In the genomic region with DNA sequence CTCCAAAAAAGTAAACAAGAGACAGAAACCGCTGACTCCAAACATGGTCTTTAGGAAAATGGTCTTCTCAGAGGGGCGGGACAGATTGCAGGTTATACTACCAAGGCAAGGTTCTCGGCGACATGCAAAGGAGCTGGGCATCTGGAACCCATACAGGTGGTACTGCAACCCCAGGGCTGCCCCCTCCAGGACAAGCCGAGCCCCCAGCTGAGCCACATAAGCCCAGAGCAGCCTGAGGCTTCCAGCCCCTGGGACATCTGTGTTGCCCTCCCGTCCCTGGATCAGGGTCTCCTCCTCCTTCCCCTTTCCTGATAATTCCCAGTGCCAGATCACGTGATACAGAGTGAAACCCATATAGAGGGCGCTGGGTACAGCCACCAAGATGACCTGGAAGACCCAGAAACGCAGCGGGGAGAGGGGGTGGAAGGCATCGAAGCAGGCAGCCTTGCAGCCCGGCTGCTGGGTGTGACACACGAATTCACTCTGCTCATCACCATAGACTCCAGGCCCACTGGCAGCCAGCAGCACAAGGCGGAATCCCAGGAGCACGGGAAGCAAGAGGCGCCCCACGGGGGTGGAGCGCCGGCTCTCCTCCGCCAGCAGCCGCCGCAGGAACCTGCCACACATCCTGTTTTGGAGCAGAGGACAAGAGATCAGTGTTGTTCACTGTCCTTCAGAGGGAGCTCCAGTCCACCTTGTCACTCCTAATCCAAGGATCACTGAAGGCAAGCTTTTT, we compare ENCODE assay signal across 8 cellular contexts. TPM values are rescaled to one million over a fixed set of nuclear protein-coding genes. Genes with fewer than 3 reads are reported as not detected.
A peak's percentile ranks its signal among the peaks of the same experiment; 100 is the strongest.
DNase-seq lines count a peak whose midpoint lies in the region; ATAC-seq, FAIRE-seq and TF ChIP-seq lines count a peak whose summit lies in the region.

Gene GJC3, minus strand, starts transcription at position 627 of the 736 bp plus-strand sequence. Its CDS starts 0 bp downstream, at position 627.

- H3K9me3 ChIP-seq in PC-3 (ENCODE audit: low read length) = no peaks in the 10 kb centered on the region
- H3K9me3 ChIP-seq in pancreas = no peaks in the 10 kb centered on the region

- peak within 1 kb of the TSS; percentile 82 for H3K4me2 ChIP-seq in PC-3 (ENCODE audit: low read length)

- H3K79me2 ChIP-seq in PC-3 (ENCODE audit: low read length) = no peaks in the 10 kb centered on the region

- H3K27me3 ChIP-seq in PC-3 (ENCODE audit: low read length) (peaks cover 31% of the 10 kb centered on the region), pancreas (no peaks in the 10 kb centered on the region)

- no peaks in the 10 kb centered on the region for H3K36me3 ChIP-seq in PC-3 (ENCODE audit: low read depth, low read length)
- no peaks in the 10 kb centered on the region for H3K36me3 ChIP-seq in pancreas

- no peaks in the 10 kb centered on the region for H4K20me1 ChIP-seq in PC-3 (ENCODE audit: low read length)

- peaks cover 2% of the 10 kb centered on the region for H3K36me3 Mint-ChIP-seq in IgD-negative memory B cell
- no peaks in the 10 kb centered on the region for H3K36me3 Mint-ChIP-seq in activated naive CD4-positive, alpha-beta T cell treated with anti-CD3 and anti-CD28 coated beads, Interleukin-2, amount 50 U/mL, for 72 hours

- H2AFZ ChIP-seq in PC-3 (ENCODE audit: low read length) = peak within 1 kb of the TSS; percentile 87

- CTCF ChIA-PET in PC-3 (lab: Charles Lee) = interaction anchor here (0.5 to 1.0 kb wide), 3 partner anchors 10 to 65 kb away, joined by 3 to 4 read pairs (median 4); partner anchors contain the start of gene TRIM4

- TF ChIP-seq CTCF in PC-3 (conservative IDR thresholded peaks at IDR 0.05; ENCODE audit: low read depth, low read length) (peak; percentile 57), pancreas (IDR thresholded peaks at IDR 0.05) (no peak)

- H3K4me1 Mint-ChIP-seq in IgD-negative memory B cell = peaks cover 0 to 8% (median 4%) of the 10 kb centered on the region in 3 donors

- no peaks in the 10 kb centered on the region for H3K9me2 ChIP-seq in PC-3 (replicated peaks; ENCODE audit: low read length)

- H3F3A ChIP-seq in PC-3 (ENCODE audit: low read length, unreplicated experiment) = no peaks in the 10 kb centered on the region

- H3K9ac ChIP-seq in PC-3 (ENCODE audit: low read length) = no peak within 1 kb of the TSS

- H3K27ac ChIP-seq in PC-3 (ENCODE audit: low read length) (no peak within 1 kb of the TSS), pancreas (no peak within 1 kb of the TSS)

- DNase-seq in DMS 273 (lab: John Stamatoyannopoulos, UW; ENCODE audit: unreplicated experiment) (peak; percentile 82), PC-3 (peak; percentile 59), Right ventricle myocardium inferior (ENCODE audit: missing footprints) (peak; percentile 73), pancreas (peak in 5 of 6 donors; percentile 7 to 65 (median 19)), mesenteric fat pad (ENCODE audit: low spot score) (no peak)
- peak; percentile 46 to 57 for DNase-seq in activated naive CD4-positive, alpha-beta T cell treated with anti-CD3 and anti-CD28 coated beads, Interleukin-2, amount 50 U/mL, for 72 hours (ENCODE audit: low spot score in 2 of 2)

- H3K4me3 ChIP-seq in PC-3 (ENCODE audit: low read length) = peak within 1 kb of the TSS; percentile 56
- H3K4me3 ChIP-seq in pancreas = peak within 1 kb of the TSS in 1 of 4 donors; percentile 29

- intact Hi-C loops in PC-3 (cut with micrococcal nuclease) = loop anchor here (1.0 to 2.0 kb wide), 2 partner anchors 20 to 62 kb away; no protein-coding TSS in a partner anchor
- intact Hi-C loops in Right ventricle myocardium inferior (cut with DNase I) = loop anchor here (2.0 kb wide), 2 partner anchors 20 to 62 kb away; no protein-coding TSS in a partner anchor
- intact Hi-C loops in pancreas (cut with DNase I) = loop anchor here in 1 of 3 donors (10.0 kb wide), 2 partner anchors 56 to 126 kb away; no protein-coding TSS in a partner anchor

- peak within 1 kb of the TSS in 3 of 4 donors; percentile 26 to 59 (median 58) for H3K4me3 Mint-ChIP-seq in IgD-negative memory B cell

- no peaks in the 10 kb centered on the region for H3K9me3 Mint-ChIP-seq in IgD-negative memory B cell
- H3K9me3 Mint-ChIP-seq in activated naive CD4-positive, alpha-beta T cell treated with anti-CD3 and anti-CD28 coated beads, Interleukin-2, amount 50 U/mL, for 72 hours = no peaks in the 10 kb centered on the region

- POLR2A ChIA-PET in PC-3 (lab: Charles Lee; ENCODE audit: unreplicated experiment) = interaction anchor here (0.7 to 1.0 kb wide), 2 partner anchors 10 to 1402 kb away, joined by 3 read pairs; partner anchors contain the start of gene TRIM4

- ATAC-seq in PC-3 (peak; percentile 99), Right ventricle myocardium inferior (peak; percentile 89), pancreas (peak; percentile 60 to 93 (median 90)), GM21381 (IDR thresholded peaks at IDR 0.05; ENCODE audit: unreplicated experiment) (no peak)
- peak; percentile 94 to 96 for ATAC-seq in activated naive CD4-positive, alpha-beta T cell treated with anti-CD3 and anti-CD28 coated beads, Interleukin-2, amount 50 U/mL, for 72 hours

- no peak for FAIRE-seq in pancreas (lab: Jason Lieb, UNC)

- no TSS peak for BruUV-seq in PC-3 (replicated peaks; lab: Mats Ljungman, UMichigan)

- WGBS in pancreas, 2 donors = 35 to 40% methylated on average over 22 of the region's 22 CpGs

- H3K4me1 ChIP-seq in PC-3 (ENCODE audit: insufficient read depth, low read length) (no peaks in the 10 kb centered on the region; the same call in 1 of the 2 replicates), pancreas (no peaks in the 10 kb centered on the region)

- H3K27ac Mint-ChIP-seq in IgD-negative memory B cell = peak within 1 kb of the TSS in 1 of 3 donors; percentile 87
- peak within 1 kb of the TSS; percentile 47 to 61 for H3K27ac Mint-ChIP-seq in activated naive CD4-positive, alpha-beta T cell treated with anti-CD3 and anti-CD28 coated beads, Interleukin-2, amount 50 U/mL, for 72 hours

- peaks cover 21% of the 10 kb centered on the region for H3K27me3 Mint-ChIP-seq in IgD-negative memory B cell

RNA-seq across cellular contexts. Expression of gene GJC3, which starts in this region (rescaled TPM):
- polyA plus RNA-seq in IgD-negative memory B cell (not detected), pancreas (1 to 10 TPM; 4.2 to 4.6 TPM)
- total RNA-seq in PC-3 (2014; rRNA removed) (0.18 TPM in 1 of 2 replicates, not detected in the other), Right ventricle myocardium inferior (0.30 TPM), pancreas (1 to 10 TPM in 4 of 6 donors, under 1 TPM in 2; 0.37 to 8.7 (median 4.7) TPM), mesenteric fat pad (0.61 TPM)
- under 1 TPM; 0.68 to 0.89 TPM for total RNA-seq in activated naive CD4-positive, alpha-beta T cell treated with anti-CD3 and anti-CD28 coated beads, Interleukin-2, amount 50 U/mL, for 72 hours

Comparison
In these comparisons a context has a peak if more than half of its experiments do, and no peak if none do; other contexts are left out.
1. Peak in DNase-seq, ATAC-seq, H3K4me3 ChIP-seq and H3K4me2 ChIP-seq in PC-3; RNA of the gene not detected or under 1 TPM.
2. Peak in DNase-seq and ATAC-seq in activated naive CD4-positive, alpha-beta T cell treated with anti-CD3 and anti-CD28 coated beads, Interleukin-2, amount 50 U/mL, for 72 hours; RNA of the gene not detected or under 1 TPM.
3. Peak in DNase-seq and ATAC-seq in Right ventricle myocardium inferior; RNA of the gene not detected or under 1 TPM.